Comparison of ENCODE assay signal across 1 cellular context in genomic region chr18:57819119-57819518, GRCh38.
TF ChIP-seq lines count a peak whose summit lies in the region.

No MANE protein-coding gene starts in this region.

TF ChIP-seq in K562, 482 proteins besides CTCF, POLR2A, EP300 and RAD21 (continues in another document):
- TF ChIP-seq ZBTB40 (IDR thresholded peaks at IDR 0.05) (no peak), ZBTB40 (CRISPR knock-in tag; IDR thresholded peaks at IDR 0.05) (no peak), RFX1 (IDR thresholded peaks at IDR 0.05) (no peak), ZFPM2 (CRISPR knock-in tag; IDR thresholded peaks at IDR 0.05) (no peak), SMARCA5 (IDR thresholded peaks at IDR 0.05) (no peak), MLX (CRISPR knock-in tag; conservative IDR thresholded peaks at IDR 0.05) (no peak), ILF3 (IDR thresholded peaks at IDR 0.05; ENCODE audit: borderline replicate concordance) (no peak), ZFP30 (CRISPR knock-in tag; IDR thresholded peaks at IDR 0.05; ENCODE audit: borderline replicate concordance) (no peak), SNRNP70 (optimal IDR thresholded peaks at IDR 0.05; ENCODE audit: low read depth, low read length) (no peak), ZNF436 (CRISPR knock-in tag; IDR thresholded peaks at IDR 0.05) (no peak), CHAMP1 (IDR thresholded peaks at IDR 0.05) (no peak; the same call in 1 of the 2 replicates), SMAD1 (IDR thresholded peaks at IDR 0.05; ENCODE audit: low read depth, low read length, partially characterized antibody) (no peak), ELF4 (CRISPR knock-in tag; IDR thresholded peaks at IDR 0.05) (no peak), ZNF609 (CRISPR knock-in tag; IDR thresholded peaks at IDR 0.05; ENCODE audit: borderline replicate concordance) (no peak), ZC3H11A (IDR thresholded peaks at IDR 0.05; ENCODE audit: low read depth, low read length) (no peak), SP2 (IDR thresholded peaks at IDR 0.05; ENCODE audit: extremely low read depth, low read depth, low read length, poor library complexity, severe bottlenecking) (no peak), BCL6 (CRISPR knock-in tag; IDR thresholded peaks at IDR 0.05) (no peak), CREB5 (CRISPR knock-in tag; IDR thresholded peaks at IDR 0.05) (no peak), CAMTA2 (CRISPR knock-in tag; conservative IDR thresholded peaks at IDR 0.05) (no peak), KLF16 (IDR thresholded peaks at IDR 0.05) (no peak)
- TF ChIP-seq, protein P1, sequence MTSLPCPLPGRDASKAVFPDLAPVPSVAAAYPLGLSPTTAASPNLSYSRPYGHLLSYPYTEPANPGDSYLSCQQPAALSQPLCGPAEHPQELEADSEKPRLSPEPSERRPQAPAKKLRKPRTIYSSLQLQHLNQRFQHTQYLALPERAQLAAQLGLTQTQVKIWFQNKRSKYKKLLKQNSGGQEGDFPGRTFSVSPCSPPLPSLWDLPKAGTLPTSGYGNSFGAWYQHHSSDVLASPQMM (CRISPR knock-in tag; IDR thresholded peaks at IDR 0.05), result no peak
- TF ChIP-seq, protein P2, sequence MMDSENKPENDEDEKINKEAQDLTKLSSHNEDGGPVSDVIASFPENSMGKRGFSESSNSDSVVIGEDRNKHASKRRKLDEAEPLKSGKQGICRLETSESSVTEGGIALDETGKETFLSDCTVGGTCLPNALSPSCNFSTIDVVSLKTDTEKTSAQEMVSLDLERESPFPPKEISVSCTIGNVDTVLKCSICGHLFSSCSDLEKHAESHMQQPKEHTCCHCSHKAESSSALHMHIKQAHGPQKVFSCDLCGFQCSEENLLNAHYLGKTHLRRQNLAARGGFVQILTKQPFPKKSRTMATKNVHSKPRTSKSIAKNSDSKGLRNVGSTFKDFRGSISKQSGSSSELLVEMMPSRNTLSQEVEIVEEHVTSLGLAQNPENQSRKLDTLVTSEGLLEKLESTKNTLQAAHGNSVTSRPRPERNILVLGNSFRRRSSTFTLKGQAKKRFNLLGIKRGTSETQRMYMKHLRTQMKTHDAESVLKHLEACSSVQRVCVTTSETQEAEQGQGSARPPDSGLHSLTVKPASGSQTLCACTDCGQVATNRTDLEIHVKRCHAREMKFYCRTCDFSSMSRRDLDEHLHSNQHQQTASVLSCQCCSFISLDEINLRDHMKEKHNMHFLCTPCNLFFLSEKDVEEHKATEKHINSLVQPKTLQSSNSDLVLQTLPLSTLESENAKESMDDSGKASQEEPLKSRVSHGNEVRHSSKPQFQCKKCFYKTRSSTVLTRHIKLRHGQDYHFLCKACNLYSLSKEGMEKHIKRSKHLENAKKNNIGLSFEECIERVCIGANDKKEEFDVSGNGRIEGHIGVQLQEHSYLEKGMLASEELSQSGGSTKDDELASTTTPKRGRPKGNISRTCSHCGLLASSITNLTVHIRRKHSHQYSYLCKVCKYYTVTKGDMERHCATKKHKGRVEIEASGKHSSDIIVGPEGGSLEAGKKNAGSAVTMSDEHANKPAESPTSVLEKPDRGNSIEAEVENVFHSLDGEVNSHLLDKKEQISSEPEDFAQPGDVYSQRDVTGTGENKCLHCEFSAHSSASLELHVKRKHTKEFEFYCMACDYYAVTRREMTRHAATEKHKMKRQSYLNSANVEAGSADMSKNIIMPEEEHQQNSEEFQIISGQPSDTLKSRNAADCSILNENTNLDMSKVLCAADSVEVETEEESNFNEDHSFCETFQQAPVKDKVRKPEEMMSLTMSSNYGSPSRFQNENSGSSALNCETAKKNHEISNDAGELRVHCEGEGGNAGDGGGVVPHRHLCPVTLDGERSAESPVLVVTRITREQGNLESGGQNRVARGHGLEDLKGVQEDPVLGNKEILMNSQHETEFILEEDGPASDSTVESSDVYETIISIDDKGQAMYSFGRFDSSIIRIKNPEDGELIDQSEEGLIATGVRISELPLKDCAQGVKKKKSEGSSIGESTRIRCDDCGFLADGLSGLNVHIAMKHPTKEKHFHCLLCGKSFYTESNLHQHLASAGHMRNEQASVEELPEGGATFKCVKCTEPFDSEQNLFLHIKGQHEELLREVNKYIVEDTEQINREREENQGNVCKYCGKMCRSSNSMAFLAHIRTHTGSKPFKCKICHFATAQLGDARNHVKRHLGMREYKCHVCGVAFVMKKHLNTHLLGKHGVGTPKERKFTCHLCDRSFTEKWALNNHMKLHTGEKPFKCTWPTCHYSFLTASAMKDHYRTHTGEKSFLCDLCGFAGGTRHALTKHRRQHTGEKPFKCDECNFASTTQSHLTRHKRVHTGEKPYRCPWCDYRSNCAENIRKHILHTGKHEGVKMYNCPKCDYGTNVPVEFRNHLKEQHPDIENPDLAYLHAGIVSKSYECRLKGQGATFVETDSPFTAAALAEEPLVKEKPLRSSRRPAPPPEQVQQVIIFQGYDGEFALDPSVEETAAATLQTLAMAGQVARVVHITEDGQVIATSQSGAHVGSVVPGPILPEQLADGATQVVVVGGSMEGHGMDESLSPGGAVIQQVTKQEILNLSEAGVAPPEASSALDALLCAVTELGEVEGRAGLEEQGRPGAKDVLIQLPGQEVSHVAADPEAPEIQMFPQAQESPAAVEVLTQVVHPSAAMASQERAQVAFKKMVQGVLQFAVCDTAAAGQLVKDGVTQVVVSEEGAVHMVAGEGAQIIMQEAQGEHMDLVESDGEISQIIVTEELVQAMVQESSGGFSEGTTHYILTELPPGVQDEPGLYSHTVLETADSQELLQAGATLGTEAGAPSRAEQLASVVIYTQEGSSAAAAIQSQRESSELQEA (IDR thresholded peaks at IDR 0.05; ENCODE audit: low read depth), result no peak
- TF ChIP-seq, protein P3, sequence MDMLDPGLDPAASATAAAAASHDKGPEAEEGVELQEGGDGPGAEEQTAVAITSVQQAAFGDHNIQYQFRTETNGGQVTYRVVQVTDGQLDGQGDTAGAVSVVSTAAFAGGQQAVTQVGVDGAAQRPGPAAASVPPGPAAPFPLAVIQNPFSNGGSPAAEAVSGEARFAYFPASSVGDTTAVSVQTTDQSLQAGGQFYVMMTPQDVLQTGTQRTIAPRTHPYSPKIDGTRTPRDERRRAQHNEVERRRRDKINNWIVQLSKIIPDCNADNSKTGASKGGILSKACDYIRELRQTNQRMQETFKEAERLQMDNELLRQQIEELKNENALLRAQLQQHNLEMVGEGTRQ (CRISPR knock-in tag; IDR thresholded peaks at IDR 0.05), result no peak
